ENCODE assay signal across 8 cellular contexts in the genomic region with DNA sequence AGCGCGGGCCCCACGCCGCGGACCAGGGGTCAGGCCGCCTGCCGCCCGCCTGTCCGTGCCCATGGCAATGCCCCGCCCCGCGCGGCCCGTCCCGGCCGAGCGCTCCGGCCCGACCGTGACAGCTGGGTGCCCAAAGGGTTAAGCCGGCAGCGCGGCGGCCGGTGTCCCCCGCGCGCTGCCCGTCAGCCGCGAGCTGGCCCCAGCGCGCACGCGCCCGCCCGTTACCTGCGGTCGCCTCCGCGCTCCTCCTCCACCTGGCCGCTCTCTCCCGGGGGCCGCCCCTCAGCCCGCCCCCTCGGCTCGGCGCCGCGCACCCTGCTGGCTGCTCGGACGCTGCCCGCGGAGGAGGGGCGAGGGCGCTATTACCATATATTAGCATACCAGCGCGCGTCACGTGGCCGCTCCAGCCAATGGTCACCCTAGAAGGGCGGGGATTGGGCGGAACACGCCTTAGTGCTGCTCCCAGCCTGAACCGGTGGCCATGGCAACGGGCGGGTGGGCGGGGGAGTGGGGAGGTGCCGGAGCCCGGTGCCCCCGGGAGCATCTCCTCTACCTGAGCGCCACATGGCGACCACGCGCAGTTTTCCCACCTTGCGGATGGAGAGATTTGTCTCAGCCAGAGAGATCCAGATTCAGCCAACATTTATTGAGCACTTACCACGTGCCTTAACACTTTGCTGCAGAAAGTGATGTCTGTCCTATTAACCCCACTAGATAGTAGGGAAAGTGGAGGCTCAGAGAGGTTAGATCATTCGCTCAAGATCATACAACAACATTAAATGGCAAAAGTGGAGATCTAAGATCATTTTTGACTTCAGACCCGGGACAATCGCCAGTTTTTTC. TPM values are rescaled to one million over a fixed set of nuclear protein-coding genes. Genes with fewer than 3 reads are reported as not detected.
DNase-seq lines count a peak whose midpoint lies in the region; ATAC-seq and TF ChIP-seq lines count a peak whose summit lies in the region.

TSS of gene PHC2 (minus strand) at position 345 of the 843 bp plus-strand sequence. CDS start 55,556 bp downstream, outside the sequence.

- peak; percentile 41 for TF ChIP-seq CTCF in mucosa of descending colon (IDR thresholded peaks at IDR 0.05)

- TF ChIP-seq EP300 in Ishikawa (IDR thresholded peaks at IDR 0.05; ENCODE audit: borderline replicate concordance): no peak

- no peaks in the 10 kb centered on the region for H3K36me3 Mint-ChIP-seq in activated T-cell treated with anti-CD3 and anti-CD28 coated beads, Interleukin-2, amount 50 U/mL, for 24 hours (ENCODE audit: low read depth)

- peaks cover 15% of the 10 kb centered on the region for H3K27me3 Mint-ChIP-seq in activated T-cell treated with anti-CD3 and anti-CD28 coated beads, Interleukin-2, amount 50 U/mL, for 24 hours

- H3K27ac Mint-ChIP-seq in activated T-cell treated with anti-CD3 and anti-CD28 coated beads, Interleukin-2, amount 50 U/mL, for 24 hours: no peak within 1 kb of the TSS

- no peaks in the 10 kb centered on the region for H3K9me3 ChIP-seq in mucosa of descending colon

- TF ChIP-seq POLR2A in erythroblast (IDR thresholded peaks at IDR 0.05; ENCODE audit: low read length): no peak

- TF ChIP-seq RAD21 in Ishikawa (IDR thresholded peaks at IDR 0.05; ENCODE audit: low read depth): peak; percentile 30; the same call in 1 of the 2 replicates

- peaks cover 5% of the 10 kb centered on the region for H3K4me1 ChIP-seq in mucosa of descending colon (ENCODE audit: low read depth)

- H3K4me3 ChIP-seq in mucosa of descending colon: peak within 1 kb of the TSS; percentile 39

- intact Hi-C loops in mucosa of descending colon (cut with DNase I, micrococcal nuclease): no loop called here

- ATAC-seq in GM21529 (IDR thresholded peaks at IDR 0.05; ENCODE audit: unreplicated experiment) (peak; percentile 93), mucosa of descending colon (peak; percentile 99)

- H3K4me1 Mint-ChIP-seq in activated T-cell treated with anti-CD3 and anti-CD28 coated beads, Interleukin-2, amount 50 U/mL, for 24 hours (ENCODE audit: low read depth): peaks cover 5% of the 10 kb centered on the region

- H3K9me3 Mint-ChIP-seq in activated T-cell treated with anti-CD3 and anti-CD28 coated beads, Interleukin-2, amount 50 U/mL, for 24 hours: no peaks in the 10 kb centered on the region

- in situ Hi-C loops in Caki2 (cut with HindIII; ENCODE audit: low pct_unique_long_range_greater_than_20kb, low sequenced_read_pairs): no loop called here

- no peaks in the 10 kb centered on the region for H3K36me3 ChIP-seq in mucosa of descending colon (ENCODE audit: low read depth)

- DNase-seq in Caki2 (ENCODE audit: low read depth) (peak; percentile 95), erythroblast (lab: John Stamatoyannopoulos, UW) (peak; percentile 74 to 83), mucosa of descending colon (peak; percentile 95 to 97 (median 97))
- peak; percentile 92 for DNase-seq in activated T-cell treated with anti-CD3 and anti-CD28 coated beads, Interleukin-2, amount 50 U/mL, for 24 hours
- DNase-seq in stimulated activated CD8-positive, alpha-beta memory T cell treated with anti-CD3 and anti-CD28 coated beads, Interleukin-2, amount 100 ng/mL, for 48 hours (ENCODE audit: low read depth in 2 of 2): peak; percentile 85 to 86

- H3K4me3 Mint-ChIP-seq in activated T-cell treated with anti-CD3 and anti-CD28 coated beads, Interleukin-2, amount 50 U/mL, for 24 hours: peak within 1 kb of the TSS; percentile 51

TF ChIP-seq in Ishikawa, 13 proteins besides CTCF, POLR2A, EP300 and RAD21:
- TF ChIP-seq MAX (IDR thresholded peaks at IDR 0.05) (peak; percentile 82; the same call in 1 of the 2 replicates), TEAD4 (IDR thresholded peaks at IDR 0.05) (peak; percentile 22; the same call in 1 of the 2 replicates), CEBPB (IDR thresholded peaks at IDR 0.05) (no peak), USF1 (IDR thresholded peaks at IDR 0.05) (peak; percentile 97), EGR1 (IDR thresholded peaks at IDR 0.05) (no peak), ZBTB7A (IDR thresholded peaks at IDR 0.05; ENCODE audit: low read depth) (no peak)

TF ChIP-seq in PFSK-1, 5 proteins besides CTCF, POLR2A, EP300 and RAD21:
- TF ChIP-seq SIN3A (IDR thresholded peaks at IDR 0.05; ENCODE audit: borderline replicate concordance, insufficient read depth, low read length) (no peak), FOXP2 (optimal IDR thresholded peaks at IDR 0.05; ENCODE audit: borderline replicate concordance, extremely low read depth, extremely low read length, insufficient read depth) (peak; percentile 57), TAF1 (IDR thresholded peaks at IDR 0.05; ENCODE audit: borderline replicate concordance, insufficient read depth, low read length) (0 out of 2 replicates have a peak, but pooled peaks have one; percentile 47)
TF ChIP-seq in PFSK-1: peak in this region for 2.

RNA-seq across cellular contexts. Expression of gene PHC2, which starts in this region (rescaled TPM):
- total RNA-seq in Caki2 (2014; rRNA removed; shearing (Covaris generic); ENCODE audit: low replicate concordance): 54.9 and 82.5 TPM in 2 replicates
- polyA plus RNA-seq in PFSK-1 (2012; ENCODE audit: insufficient read length, low read depth): 80.6 TPM
- 10 to 100 TPM; 49.5 to 99.0 (median 60.5) TPM for total RNA-seq in mucosa of descending colon

Comparison
In these comparisons a context has a peak if more than half of its experiments do, and no peak if none do; other contexts are left out.
1. Peak in every context shown above with its lines: DNase-seq, ATAC-seq and H3K4me3 ChIP-seq.